ENCODE assay signal across 8 cellular contexts in genomic region chr9:125200216-125201047, GRCh38.
A peak's percentile ranks its signal among the peaks of the same experiment; 100 is the strongest.
DNase-seq lines count a peak whose midpoint lies in the region; ATAC-seq and TF ChIP-seq lines count a peak whose summit lies in the region.

Gene RABEPK, plus strand, starts transcription at chr9:125200542. Its CDS starts 2,472 bp downstream, at chr9:125203014.

- H3K27ac ChIP-seq in cingulate gyrus (ENCODE audit: low read depth, low read length) (peak within 1 kb of the TSS; percentile 60), layer of hippocampus (ENCODE audit: low read depth, low read length) (peak within 1 kb of the TSS; percentile 77)

- peak; percentile 99 for ATAC-seq in HG03432 (IDR thresholded peaks at IDR 0.05; ENCODE audit: unreplicated experiment)

- peak; percentile 95 for TF ChIP-seq POLR2A in GM19099 (IDR thresholded peaks at IDR 0.05; ENCODE audit: extremely low read depth, insufficient read length, low read depth)

- H3K27me3 ChIP-seq in layer of hippocampus (ENCODE audit: control insufficient read depth, insufficient read depth, low read length) = no peaks in the 10 kb centered on the region

- peak; percentile 88 to 89 for DNase-seq in AML-193 (lab: John Stamatoyannopoulos, UW)
- DNase-seq in NCI-H510A (lab: John Stamatoyannopoulos, UW) = peak; percentile 83
- peak; percentile 86 to 88 for DNase-seq in activated CD4-positive, alpha-beta T cell treated with anti-CD3 and anti-CD28 coated beads for 4 hours
- peak; percentile 81 to 94 for DNase-seq in stimulated activated CD4-positive, alpha-beta T cell treated with anti-CD3 and anti-CD28 coated beads, Interleukin-1b, Interleukin-23, amount 100 ng/mL, for 4 hours (ENCODE audit: low read depth in 2 of 2)

Comparison
In these comparisons a context has a peak if more than half of its experiments do, and no peak if none do; other contexts are left out.
1. Peak in every context shown above with its lines: DNase-seq, ATAC-seq and H3K27ac ChIP-seq.